8 cellular contexts compared by ENCODE assay signal in the genomic region with DNA sequence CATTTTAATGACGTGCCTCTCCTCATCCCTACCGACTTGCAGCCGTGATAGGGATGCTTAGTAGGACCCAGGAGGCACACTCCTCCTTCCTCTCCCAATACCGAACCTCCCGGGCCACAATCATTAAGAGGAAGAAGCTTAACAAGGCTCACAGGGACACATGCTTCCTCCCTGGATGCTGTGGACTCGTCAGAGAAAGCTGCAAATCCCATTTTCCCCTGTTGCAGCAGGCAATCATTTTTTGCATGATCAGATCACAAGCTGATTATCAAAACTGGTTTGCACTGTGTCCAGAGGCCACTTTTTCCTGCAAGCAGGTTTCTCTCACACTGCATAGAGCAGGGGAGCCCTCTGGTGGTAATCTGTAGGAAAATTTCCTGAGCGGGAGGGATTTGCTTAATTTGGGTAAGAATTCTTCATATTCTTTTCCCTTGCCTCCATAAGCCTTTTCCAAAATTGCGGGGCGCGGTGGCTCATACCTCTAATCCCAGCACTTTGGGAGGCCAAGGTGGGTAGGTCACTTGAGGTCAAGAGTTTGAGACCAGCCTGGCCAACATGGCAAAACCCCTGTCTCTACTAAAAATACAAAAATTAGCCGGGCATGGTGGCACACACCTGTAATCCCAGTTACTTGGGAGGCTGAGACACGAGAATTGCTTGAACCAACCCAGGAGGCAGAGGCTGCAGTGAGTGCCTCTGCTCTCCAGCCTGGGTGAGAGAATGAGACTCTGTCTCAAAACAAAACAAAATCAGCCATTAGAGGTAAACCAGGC. TPM values are rescaled to one million over a fixed set of nuclear protein-coding genes. Genes with fewer than 3 reads are reported as not detected.
DNase-seq lines count a peak whose midpoint lies in the region; ATAC-seq, FAIRE-seq and TF ChIP-seq lines count a peak whose summit lies in the region.

No MANE protein-coding gene starts in this region.

- H3K4me1 Mint-ChIP-seq in CD4-positive, CD25-positive, alpha-beta regulatory T cell, result no peaks in the 10 kb centered on the region

- POLR2A ChIA-PET in HepG2 (lab: Yijun Ruan, JAX), result no interaction called here

- H3K79me2 ChIP-seq in HepG2 (ENCODE audit: insufficient read depth, low read length), result no peaks in the 10 kb centered on the region

- TF ChIP-seq POLR2A in H54 (IDR thresholded peaks at IDR 0.05; ENCODE audit: low read depth, low read length) (no peak), HepG2 (IDR thresholded peaks at IDR 0.05; ENCODE audit: insufficient read depth in 1 of 2, low read depth in 2 of 2, low read length in 2 of 2) (no peak)

- H3K27ac ChIP-seq in CD4-positive, CD25-positive, alpha-beta regulatory T cell (ENCODE audit: insufficient read depth, low read length, poor library complexity, severe bottlenecking), result no peak overlapping the region
- H3K27ac ChIP-seq in dorsolateral prefrontal cortex (peak overlapping the region in 29 of 59 donors; percentile 1 to 79 (median 29)), HepG2 (ENCODE audit: extremely low read length, insufficient read depth, low read length) (no peak overlapping the region)

- no peak overlapping the region for H3K4me3 ChIP-seq in CD4-positive, CD25-positive, alpha-beta regulatory T cell (ENCODE audit: low read depth, low read length)
- H3K4me3 ChIP-seq in dorsolateral prefrontal cortex (peak overlapping the region in 52 of 59 donors; percentile 16 to 61 (median 38)), HepG2 (replicated peaks in 1 of 3; ENCODE audit: insufficient read depth in 1 of 3, low read depth in 2 of 3, low read length in 3 of 3) (no peak overlapping the region; a peak in 1 of 6 replicates)

- no peaks in the 10 kb centered on the region for H3K4me1 ChIP-seq in CD4-positive, CD25-positive, alpha-beta regulatory T cell (ENCODE audit: control insufficient read depth, insufficient read depth, low read length, poor library complexity, severe bottlenecking)
- no peaks in the 10 kb centered on the region for H3K4me1 ChIP-seq in HepG2 (ENCODE audit: insufficient read depth, low read length)

- TF ChIP-seq RAD21 in HepG2 (CRISPR knock-in tag; IDR thresholded peaks at IDR 0.05), result peak; percentile 89

- ATAC-seq in CD4-positive, CD25-positive, alpha-beta regulatory T cell (ENCODE audit: low read depth in 2 of 2), result no peak
- ATAC-seq in HepG2 (peak; percentile 89), GM21526 (IDR thresholded peaks at IDR 0.05; ENCODE audit: low FRiP score, unreplicated experiment) (no peak)

- no peaks in the 10 kb centered on the region for H3K36me3 ChIP-seq in CD4-positive, CD25-positive, alpha-beta regulatory T cell (ENCODE audit: control insufficient read depth, insufficient read depth, low read length)
- no peaks in the 10 kb centered on the region for H3K36me3 ChIP-seq in HepG2 (replicated peaks in 1 of 2; ENCODE audit: control insufficient read depth in 1 of 2, insufficient read depth in 2 of 2, low read length in 2 of 2)

- H2AFZ ChIP-seq in HepG2 (ENCODE audit: low read length), result no peak overlapping the region

- H3K9ac ChIP-seq in HepG2 (ENCODE audit: insufficient read depth, low read depth, low read length), result no peak overlapping the region

- BruUV-seq in HepG2 (replicated peaks; lab: Mats Ljungman, UMichigan), result no TSS peak

- no peaks in the 10 kb centered on the region for H3K36me3 Mint-ChIP-seq in CD4-positive, CD25-positive, alpha-beta regulatory T cell

- intact Hi-C loops in dorsolateral prefrontal cortex (cut with DNase I) (loop anchor here (5.0 to 10.0 kb wide), 4 partner anchors 39 to 404 kb away; a partner anchor contains a TSS), HepG2 (cut with micrococcal nuclease; ENCODE audit: unreplicated experiment) (loop anchor here (1.0 to 10.0 kb wide), 5 partner anchors 32 to 681 kb away; a partner anchor contains a TSS)

- in situ Hi-C loops in HepG2 (cut with HindIII; ENCODE audit: extremely low pct_ligation_motif_present, low pct_unique_long_range_greater_than_20kb), result loop anchor here (5.0 kb wide), 1 partner anchor 39 kb away; no protein-coding TSS in a partner anchor

- H3K27me3 ChIP-seq in CD4-positive, CD25-positive, alpha-beta regulatory T cell (ENCODE audit: control insufficient read depth, insufficient read depth, low read length), result peaks cover 3% of the 10 kb centered on the region
- H3K27me3 ChIP-seq in dorsolateral prefrontal cortex, result no peaks in the 10 kb centered on the region
- H3K27me3 ChIP-seq in HepG2 (ENCODE audit: control insufficient read depth in 1 of 2, insufficient read depth in 2 of 2, low read length in 2 of 2), result peaks cover 0 to 9% of the 10 kb centered on the region in 2 experiments; a peak in 1 of 5 replicates

- H3K4me2 ChIP-seq in HepG2 (ENCODE audit: low read depth, low read length), result peak overlapping the region; percentile 40

- WGBS in HepG2 (ENCODE audit: low lambda C conversion rate), result 15% methylated on average over 12 of the region's 12 CpGs

- no peak overlapping the region for H3K4me3 Mint-ChIP-seq in CD4-positive, CD25-positive, alpha-beta regulatory T cell

- no peak overlapping the region for H3K27ac Mint-ChIP-seq in CD4-positive, CD25-positive, alpha-beta regulatory T cell

- no peaks in the 10 kb centered on the region for H3K9me3 ChIP-seq in CD4-positive, CD25-positive, alpha-beta regulatory T cell (ENCODE audit: control insufficient read depth in 2 of 2, low read length in 2 of 2)
- no peaks in the 10 kb centered on the region for H3K9me3 ChIP-seq in HepG2 (ENCODE audit: low read length)

- no peaks in the 10 kb centered on the region for H4K20me1 ChIP-seq in HepG2 (ENCODE audit: insufficient read depth, low read length)

- CTCF ChIA-PET in HepG2 (lab: Yijun Ruan, JAX; ENCODE audit: low intra/inter-chr PET ratio, low total read pairs), result interaction anchor here (0.8 to 1.4 kb wide), 2 partner anchors 32 to 266 kb away, joined by 3 to 10 read pairs; no protein-coding TSS in a partner anchor

- peaks cover 0 to 1% (median 0%) of the 10 kb centered on the region in 7 donors for H3K9me3 Mint-ChIP-seq in CD4-positive, CD25-positive, alpha-beta regulatory T cell

- TF ChIP-seq EP300 in HepG2 (IDR thresholded peaks at IDR 0.05; ENCODE audit: low read depth in 2 of 2, low read length in 2 of 2) (no peak), HepG2 (CRISPR knock-in tag; IDR thresholded peaks at IDR 0.05; ENCODE audit: borderline replicate concordance) (no peak)

- peak; percentile 62 to 91 (median 83) for TF ChIP-seq CTCF in dorsolateral prefrontal cortex (IDR thresholded peaks at IDR 0.05 in 54 of 56, conservative IDR thresholded peaks at IDR 0.05 in 2 of 56; ENCODE audit: low read depth in 1 of 56, partially characterized antibody in 56 of 56)
- TF ChIP-seq CTCF in HepG2 (CRISPR knock-in tag; IDR thresholded peaks at IDR 0.05), result peak; percentile 86

- H3K27me3 Mint-ChIP-seq in CD4-positive, CD25-positive, alpha-beta regulatory T cell, result peaks cover 5% of the 10 kb centered on the region

- FAIRE-seq in H54 (lab: Jason Lieb, UNC) (no peak), HepG2 (lab: Jason Lieb, UNC) (peak; percentile 81)

- DNase-seq in CD4-positive, CD25-positive, alpha-beta regulatory T cell, result peak in 2 of 3 donors; percentile 11 to 50
- DNase-seq in H54 (ENCODE audit: insufficient read length, low spot score) (peak; percentile 15), NCI-H187 treated with DMSO at 0.1 percent for 48 hours (lab: John Stamatoyannopoulos, UW) (peak; percentile 26), UCSD-AML1 (lab: John Stamatoyannopoulos, UW; ENCODE audit: unreplicated experiment) (peak; percentile 14), dorsolateral prefrontal cortex (peak in 8 of 10 donors; percentile 45 to 75 (median 56)), HepG2 (ENCODE audit: low spot score) (peak; percentile 72)
- DNase-seq in stimulated activated CD4-positive, alpha-beta T cell treated with anti-CD3 and anti-CD28 coated beads, TNF-alpha, amount 100 ng/mL, for 48 hours (ENCODE audit: low read depth in 3 of 3), result peak; percentile 14 to 30 (median 27)

TF ChIP-seq in HepG2, 621 proteins besides CTCF, POLR2A, EP300 and RAD21 (continues in another document):
- no peak for TF ChIP-seq ZNF451 (CRISPR knock-in tag; IDR thresholded peaks at IDR 0.05)

RNA-seq across cellular contexts. Expression of a gene that starts 16.1 kb away (rescaled TPM):
- not detected for total RNA-seq in CD4-positive, CD25-positive, alpha-beta regulatory T cell
- polyA plus RNA-seq in CD4-positive, CD25-positive, alpha-beta regulatory T cell, result not detected
- total RNA-seq in dorsolateral prefrontal cortex, result 1 to 10 TPM in 13 of 120 experiments, under 1 TPM in 69, not detected in 38; 0.07 to 2.7 (median 0.47) TPM
- total RNA-seq in HepG2 (2016; rRNA removed; fragmentation: Illumina TruSeq; extraction: Trizol), result not detected in 2 replicates
- total RNA-seq in HepG2 (2016; cell fraction: cytosol; rRNA removed; fragmentation: Illumina TruSeq; extraction: Trizol; ENCODE audit: low read depth), result not detected in 2 replicates
- total RNA-seq in HepG2 (2016; cell fraction: insoluble cytoplasmic fraction; rRNA removed; fragmentation: Illumina TruSeq; extraction: Trizol), result not detected in 2 replicates
- total RNA-seq in HepG2 (2016; cell fraction: membrane; rRNA removed; fragmentation: Illumina TruSeq; extraction: Trizol), result not detected in 2 replicates
- total RNA-seq in HepG2 (2016; cell fraction: nucleus; rRNA removed; fragmentation: Illumina TruSeq; extraction: Trizol), result not detected in 2 replicates
- polyA plus RNA-seq in HepG2 (2011; rRNA removed), result 0.05 TPM in 1 of 2 replicates, not detected in the other
- polyA plus RNA-seq in HepG2 (2011; cell fraction: cytosol; rRNA removed), result 0.11 and 0.12 TPM in 2 replicates
- polyA plus RNA-seq in HepG2 (2011; cell fraction: nucleus; rRNA removed), result not detected in 2 replicates
- polyA plus RNA-seq in HepG2 (2012), result 0.05 TPM in 1 of 2 replicates, not detected in the other
- polyA plus RNA-seq in HepG2 (2016; cell fraction: cytosol; fragmentation: Illumina TruSeq; extraction: Trizol; ENCODE audit: low read depth), result not detected in 2 replicates
- polyA plus RNA-seq in HepG2 (2016; cell fraction: insoluble cytoplasmic fraction; fragmentation: Illumina TruSeq; extraction: Trizol; ENCODE audit: low read depth), result not detected in 2 replicates
- not detected in 2 replicates for polyA plus RNA-seq in HepG2 (2016; cell fraction: membrane; fragmentation: Illumina TruSeq; extraction: Trizol; ENCODE audit: low read depth)
- polyA plus RNA-seq in HepG2 (2016; cell fraction: nucleus; fragmentation: Illumina TruSeq; extraction: Trizol; ENCODE audit: insufficient read depth, low read depth), result not detected in 2 replicates
- not detected in 2 replicates for polyA minus RNA-seq in HepG2 (2011; rRNA and poly(A)+ RNA removed; ENCODE audit: low replicate concordance)
- not detected in 2 replicates for polyA minus RNA-seq in HepG2 (2011; cell fraction: cytosol; rRNA and poly(A)+ RNA removed)
- polyA minus RNA-seq in HepG2 (2011; cell fraction: nucleus; rRNA and poly(A)+ RNA removed), result not detected in 2 replicates

Comparison
In these comparisons a context has a peak if more than half of its experiments do, and no peak if none do; other contexts are left out.
1. DNase-seq: peak in every context shown above with its lines; median percentile 72 in HepG2; 56 in dorsolateral prefrontal cortex; 30 in CD4-positive, CD25-positive, alpha-beta regulatory T cell; 27 in stimulated activated CD4-positive, alpha-beta T cell treated with anti-CD3 and anti-CD28 coated beads, TNF-alpha, amount 100 ng/mL, for 48 hours; 26 in NCI-H187 treated with DMSO at 0.1 percent for 48 hours; 15 in H54; 14 in UCSD-AML1.
2. H3K4me3 ChIP-seq: peak in dorsolateral prefrontal cortex (52 of 59); none in CD4-positive, CD25-positive, alpha-beta regulatory T cell (single experiment) and HepG2 (0 of 3).